Comparison of ENCODE assay signal across 19 cellular contexts in genomic region chr4:109169160-109169559, GRCh38.
"Had no signal": no experiment of that assay in that cellular context is flagged by ENCODE, and none has a peak within 500 bp of the region (broad histone marks: within the 10 kb centered on the region; RNA-seq: fewer than 3 reads in every experiment).

No MANE protein-coding gene starts in this region.

- H3K27me3 ChIP-seq: pancreas, upper lobe of right lung had no signal

- H3K27ac ChIP-seq: epithelial cell of prostate, left ventricle myocardium inferior, pancreas, thoracic aorta, upper lobe of right lung had no signal

- H3K4me3 ChIP-seq: left ventricle myocardium inferior, mucosa of descending colon, pancreas, thoracic aorta, upper lobe of right lung had no signal

- DNase-seq: activated CD4-positive, alpha-beta T cell treated with anti-CD3 and anti-CD28 coated beads for 4 hours; activated CD8-positive, alpha-beta T cell treated with anti-CD3 and anti-CD28 coated beads for 36 hours; activated effector memory CD4-positive, alpha-beta T cell treated with anti-CD3 and anti-CD28 coated beads, Interleukin-2, amount 50 U/mL, for 16 hours; activated T-cell treated with anti-CD3 and anti-CD28 coated beads, Interleukin-2, amount 50 U/mL, for 48 hours; amygdala; cerebellar nuclear complex; effector memory CD4-positive, alpha-beta T cell; hippocampal formation; kidney; left ventricle myocardium inferior; mucosa of descending colon; naive thymus-derived CD4-positive, alpha-beta T cell; pancreas; upper lobe of right lung had no signal

- FAIRE-seq: TTC549 had no signal

- H3K4me1 ChIP-seq: left ventricle myocardium inferior, pancreas, upper lobe of right lung had no signal

- ATAC-seq: activated CD8-positive, alpha-beta T cell treated with anti-CD3 and anti-CD28 coated beads for 36 hours; mucosa of descending colon; naive thymus-derived CD4-positive, alpha-beta T cell; pancreas; stimulated activated effector memory CD8-positive, alpha-beta T cell treated with anti-CD3 and anti-CD28 coated beads, Interleukin-12 subunit alpha, Interleukin-12 subunit beta, amount 100 ng/mL, for 72 hours; upper lobe of right lung; WTC11 had no signal

- H3K36me3 ChIP-seq: left ventricle myocardium inferior, pancreas, thoracic aorta, upper lobe of right lung had no signal

- H3K9me3 ChIP-seq: left ventricle myocardium inferior, mucosa of descending colon, pancreas, thoracic aorta, upper lobe of right lung had no signal
